Comparison of ENCODE assay signal across 8 cellular contexts in the genomic region with DNA sequence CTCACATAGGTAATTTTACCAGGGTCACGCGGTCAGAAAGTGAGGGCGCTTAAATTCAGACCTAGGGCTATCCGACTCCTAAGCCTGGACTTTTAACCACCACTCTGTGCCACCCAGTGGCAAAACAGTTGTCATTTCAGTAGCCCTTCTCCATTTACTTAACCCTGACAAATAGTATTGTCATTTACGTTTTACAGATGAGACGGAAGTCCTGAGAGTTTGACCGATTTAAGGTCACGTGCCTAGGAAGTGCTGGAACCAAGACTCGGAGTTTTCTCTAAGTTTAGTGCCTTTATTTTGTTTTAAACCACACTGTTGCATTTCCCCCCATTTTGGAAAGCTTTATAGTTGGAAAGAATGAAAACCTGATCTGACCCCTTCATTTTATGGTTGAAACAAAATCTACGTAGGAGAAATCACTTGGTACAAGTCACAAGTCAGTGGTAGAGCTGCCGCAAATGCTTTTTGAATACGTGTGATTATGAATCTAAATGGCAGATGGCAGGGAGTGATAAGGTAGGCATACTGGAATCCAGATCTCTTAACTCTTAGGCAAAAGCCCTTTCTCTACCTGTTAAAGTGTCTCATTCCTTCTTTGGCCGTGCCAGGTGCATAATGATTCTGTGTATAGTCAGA. TPM values are rescaled to one million over a fixed set of nuclear protein-coding genes. Genes with fewer than 3 reads are reported as not detected.
DNase-seq lines count a peak whose midpoint lies in the region; ATAC-seq and TF ChIP-seq lines count a peak whose summit lies in the region.

No MANE protein-coding gene starts in this region.

- H3K27ac Mint-ChIP-seq in CD4-positive, CD25-positive, alpha-beta regulatory T cell, result peak overlapping the region; percentile 98 to 100 (median 99)

- no peak for TF ChIP-seq CTCF in cardiac fibroblast (IDR thresholded peaks at IDR 0.05; ENCODE audit: low read depth, low read length)

- DNase-seq in CD4-positive, CD25-positive, alpha-beta regulatory T cell, result peak; percentile 8 to 71 (median 42)
- DNase-seq in OCI-M1 (lab: John Stamatoyannopoulos, UW), result peak; percentile 85
- peak; percentile 20 to 36 for DNase-seq in cardiac fibroblast (ENCODE audit: low read depth in 2 of 2)
- no peak for DNase-seq in left colon
- DNase-seq in stromal cell of bone marrow (ENCODE audit: low read depth), result peak; percentile 7
- no peak for DNase-seq in occipital lobe (lab: John Stamatoyannopoulos, UW)

- peak overlapping the region; percentile 97 for H3K27ac ChIP-seq in CD4-positive, CD25-positive, alpha-beta regulatory T cell (ENCODE audit: insufficient read depth, low read length, poor library complexity, severe bottlenecking)

- intact Hi-C loops in left colon (cut with DNase I, micrococcal nuclease), result no loop called here

- H3K27me3 ChIP-seq in CD4-positive, CD25-positive, alpha-beta regulatory T cell (ENCODE audit: control insufficient read depth, insufficient read depth, low read length), result no peaks in the 10 kb centered on the region

- no peaks in the 10 kb centered on the region for H3K9me3 ChIP-seq in CD4-positive, CD25-positive, alpha-beta regulatory T cell (ENCODE audit: control insufficient read depth in 2 of 2, low read length in 2 of 2)

- no peaks in the 10 kb centered on the region for H3K9me3 Mint-ChIP-seq in CD4-positive, CD25-positive, alpha-beta regulatory T cell

- H3K4me3 ChIP-seq in CD4-positive, CD25-positive, alpha-beta regulatory T cell (ENCODE audit: low read depth, low read length), result peak overlapping the region; percentile 98
- peak overlapping the region; percentile 86 to 96 for H3K4me3 ChIP-seq in cardiac fibroblast (replicated peaks in 1 of 2; ENCODE audit: low read depth in 2 of 2, low read length in 2 of 2)

- H3K4me1 Mint-ChIP-seq in CD4-positive, CD25-positive, alpha-beta regulatory T cell, result peaks cover 20 to 69% (median 47%) of the 10 kb centered on the region in 4 donors

- peaks cover 9% of the 10 kb centered on the region for H3K36me3 Mint-ChIP-seq in CD4-positive, CD25-positive, alpha-beta regulatory T cell

- peak; percentile 24 to 27 for ATAC-seq in CD4-positive, CD25-positive, alpha-beta regulatory T cell (ENCODE audit: low read depth in 2 of 2)
- ATAC-seq in GM19023 (IDR thresholded peaks at IDR 0.05; ENCODE audit: unreplicated experiment) (peak; percentile 23), HG03103 (IDR thresholded peaks at IDR 0.05; ENCODE audit: low read depth, unreplicated experiment) (peak; percentile 27), left colon (peak; percentile 58)

- peaks cover 39% of the 10 kb centered on the region for H3K4me1 ChIP-seq in CD4-positive, CD25-positive, alpha-beta regulatory T cell (ENCODE audit: control insufficient read depth, insufficient read depth, low read length, poor library complexity, severe bottlenecking)

- H3K36me3 ChIP-seq in CD4-positive, CD25-positive, alpha-beta regulatory T cell (ENCODE audit: control insufficient read depth, insufficient read depth, low read length), result peaks cover 14% of the 10 kb centered on the region

- peak overlapping the region; percentile 97 to 99 (median 98) for H3K4me3 Mint-ChIP-seq in CD4-positive, CD25-positive, alpha-beta regulatory T cell

- no peaks in the 10 kb centered on the region for H3K27me3 Mint-ChIP-seq in CD4-positive, CD25-positive, alpha-beta regulatory T cell

RNA-seq across cellular contexts. Expression of a gene that starts 0.7 kb away (rescaled TPM):
- total RNA-seq in CD4-positive, CD25-positive, alpha-beta regulatory T cell, result 23.0 TPM
- 10 to 100 TPM; 13.9 to 24.9 (median 17.6) TPM for polyA plus RNA-seq in CD4-positive, CD25-positive, alpha-beta regulatory T cell
- total RNA-seq in left colon (10 to 100 TPM; 48.0 to 62.7 TPM), occipital lobe (26.2 TPM)

RNA-seq across cellular contexts. Expression of a gene that starts 0.7 kb away (rescaled TPM):
- total RNA-seq in CD4-positive, CD25-positive, alpha-beta regulatory T cell, result 33.4 TPM
- 10 to 100 TPM; 26.1 to 34.8 (median 27.9) TPM for polyA plus RNA-seq in CD4-positive, CD25-positive, alpha-beta regulatory T cell
- 10 to 100 TPM; 15.7 to 18.1 TPM for total RNA-seq in left colon
- 18.1 TPM for total RNA-seq in occipital lobe

RNA-seq across cellular contexts. Expression of a gene that starts 36.6 kb away (rescaled TPM):
- total RNA-seq in CD4-positive, CD25-positive, alpha-beta regulatory T cell, result not detected
- polyA plus RNA-seq in CD4-positive, CD25-positive, alpha-beta regulatory T cell, result not detected
- total RNA-seq in left colon (1 to 10 TPM; 1.6 to 2.1 TPM), occipital lobe (20.0 TPM)

Comparison
In these comparisons a context has a peak if more than half of its experiments do, and no peak if none do; other contexts are left out.
1. DNase-seq: peak in CD4-positive, CD25-positive, alpha-beta regulatory T cell (3 of 3), OCI-M1 (single experiment), cardiac fibroblast (2 of 2) and stromal cell of bone marrow (single experiment); none in left colon (0 of 2) and occipital lobe (single experiment).
2. Peak in every context shown above with its lines, with median percentiles within 50 percentile points of each other: ATAC-seq.